Comparison of ENCODE assay signal across 23 cellular contexts in the genomic region with DNA sequence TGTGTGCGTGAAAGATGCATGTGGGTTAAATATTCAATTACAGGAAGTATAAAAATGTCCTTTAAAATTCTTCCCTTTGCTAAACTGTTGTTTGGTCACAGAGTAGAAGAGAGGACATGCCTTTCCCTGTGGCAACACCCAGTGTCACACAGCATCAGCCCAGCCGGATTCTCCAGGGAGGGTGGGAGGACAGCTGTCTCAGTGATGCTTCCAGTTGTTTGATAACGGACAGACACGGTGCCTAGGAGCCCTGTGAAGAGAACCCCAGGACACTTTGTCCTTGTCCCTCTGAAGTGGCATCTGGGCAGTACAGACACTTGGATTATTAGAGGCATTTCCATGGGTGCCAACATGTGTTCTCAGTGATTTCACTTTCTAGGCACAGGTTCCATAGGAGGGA.
"Had no signal": no experiment of that assay in that cellular context is flagged by ENCODE, and none has a peak within 500 bp of the region (broad histone marks: within the 10 kb centered on the region; RNA-seq: fewer than 3 reads in every experiment).

No MANE protein-coding gene starts in this region.

- H3K27ac Mint-ChIP-seq: activated naive CD4-positive, alpha-beta T cell treated with anti-CD3 and anti-CD28 coated beads, Interleukin-2, amount 50 U/mL, for 72 hours; activated T-cell treated with anti-CD3 and anti-CD28 coated beads, Interleukin-2, amount 50 U/mL, for 72 hours; natural killer cell; neural progenitor cell; stimulated activated naive CD8-positive, alpha-beta T cell treated with anti-CD3 and anti-CD28 coated beads, Interleukin-15, amount 100 ng/mL, for 72 hours; type B pancreatic cell had no signal

- H3K4me1 ChIP-seq: breast epithelium, neural progenitor cell, parathyroid adenoma, vagina had no signal

- H3K79me2 ChIP-seq: hepatocyte, parathyroid adenoma had no signal

- DNase-seq: activated CD4-positive, alpha-beta T cell treated with anti-CD3 and anti-CD28 coated beads for 4 hours; activated CD4-positive, alpha-beta T cell treated with anti-CD3 and anti-CD28 coated beads, Interleukin-2, amount 50 U/mL, for 4 hours; activated naive CD4-positive, alpha-beta T cell; activated T-cell treated with anti-CD3 and anti-CD28 coated beads for 4 hours; activated T-cell treated with anti-CD3 and anti-CD28 coated beads, Interleukin-2, amount 50 U/mL, for 72 hours; central memory CD4-positive, alpha-beta T cell; effector CD8-positive, alpha-beta T cell; glutamatergic neuron; left cardiac atrium; midbrain; natural killer cell; occipital lobe; right cardiac atrium; stimulated activated CD4-positive, alpha-beta T cell treated with anti-CD3 and anti-CD28 coated beads, Interleukin-2, amount 100 ng/mL, for 48 hours; stimulated activated naive CD8-positive, alpha-beta T cell treated with anti-CD3 and anti-CD28 coated beads, Interleukin-15, amount 100 ng/mL, for 72 hours; substantia nigra had no signal

- H3K36me3 ChIP-seq: breast epithelium had no signal

- H3K36me3 Mint-ChIP-seq: natural killer cell, neural progenitor cell had no signal

- H3K4me2 ChIP-seq: hepatocyte, neural progenitor cell had no signal

- H3K4me3 ChIP-seq: breast epithelium, hepatocyte, neural progenitor cell, vagina had no signal

- H3K27me3 ChIP-seq: breast epithelium, hepatocyte, neural progenitor cell, vagina had no signal

- H3K27ac ChIP-seq: breast epithelium, hepatocyte, neural progenitor cell, parathyroid adenoma, vagina had no signal

- H3K4me1 Mint-ChIP-seq: neural progenitor cell had no signal

- H2AFZ ChIP-seq: hepatocyte, neural progenitor cell, parathyroid adenoma had no signal

- H3K9me3 Mint-ChIP-seq: activated naive CD4-positive, alpha-beta T cell treated with anti-CD3 and anti-CD28 coated beads, Interleukin-2, amount 50 U/mL, for 72 hours; activated T-cell treated with anti-CD3 and anti-CD28 coated beads, Interleukin-2, amount 50 U/mL, for 72 hours; natural killer cell; neural progenitor cell; stimulated activated naive CD8-positive, alpha-beta T cell treated with anti-CD3 and anti-CD28 coated beads, Interleukin-15, amount 100 ng/mL, for 72 hours; type B pancreatic cell had no signal

- H3K4me3 Mint-ChIP-seq: activated T-cell treated with anti-CD3 and anti-CD28 coated beads, Interleukin-2, amount 50 U/mL, for 72 hours; natural killer cell; neural progenitor cell; stimulated activated naive CD8-positive, alpha-beta T cell treated with anti-CD3 and anti-CD28 coated beads, Interleukin-15, amount 100 ng/mL, for 72 hours; type B pancreatic cell had no signal

- ATAC-seq: activated naive CD4-positive, alpha-beta T cell treated with anti-CD3 and anti-CD28 coated beads, Interleukin-2, amount 50 U/mL, for 72 hours; activated T-cell treated with anti-CD3 and anti-CD28 coated beads, Interleukin-2, amount 50 U/mL, for 72 hours; natural killer cell; stimulated activated naive CD8-positive, alpha-beta T cell treated with anti-CD3 and anti-CD28 coated beads, Interleukin-15, amount 100 ng/mL, for 72 hours had no signal

- H3K9me3 ChIP-seq: breast epithelium, vagina had no signal

- H3K9ac ChIP-seq: neural progenitor cell, parathyroid adenoma had no signal
